ENCODE assay signal across 9 cellular contexts in genomic region chr11:34223021-34223813, GRCh38.
A peak's percentile ranks its signal among the peaks of the same experiment; 100 is the strongest.
DNase-seq lines count a peak whose midpoint lies in the region; ATAC-seq and TF ChIP-seq lines count a peak whose summit lies in the region.
"Had no signal": no experiment of that assay in that cellular context is flagged by ENCODE, and none has a peak within 500 bp of the region (broad histone marks: within the 10 kb centered on the region; RNA-seq: fewer than 3 reads in every experiment).

No MANE protein-coding gene starts in this region.

- ATAC-seq in HG03196 (IDR thresholded peaks at IDR 0.05; ENCODE audit: unreplicated experiment), result no peak
- no peak for ATAC-seq in GM18873 (IDR thresholded peaks at IDR 0.05; ENCODE audit: low FRiP score, unreplicated experiment)
- no peak for ATAC-seq in natural killer cell

- DNase-seq in AG04450 (ENCODE audit: low read depth, low spot score), result peak; percentile 55
- peak; percentile 73 for DNase-seq in LoVo (ENCODE audit: low spot score)
- DNase-seq in fibroblast of gingiva (ENCODE audit: low read depth), result peak; percentile 81
- peak; percentile 57 for DNase-seq in non-pigmented ciliary epithelial cell (ENCODE audit: low read depth)
- no peak for DNase-seq in natural killer cell
- no peak for DNase-seq in activated CD4-positive, alpha-beta T cell treated with anti-CD3 and anti-CD28 coated beads for 1 hour
- DNase-seq: NCI-H2171 treated with DMSO at 0.1 percent for 48 hours had no signal

- no peaks in the 10 kb centered on the region for H3K9me3 ChIP-seq in AG04450 (ENCODE audit: control insufficient read depth, insufficient read depth, low read length)

- CTCF ChIA-PET in AG04450 (lab: Charles Lee), result interaction anchor here (1.5 kb wide), 1 partner anchor 17 kb away, joined by 3 read pairs; no protein-coding TSS in a partner anchor

- H3K27me3 Mint-ChIP-seq in natural killer cell (ENCODE audit: low read depth in 2 of 2), result peaks cover 5 to 6% of the 10 kb centered on the region in 2 donors

- no peak overlapping the region for H3K4me3 ChIP-seq in AG04450 (ENCODE audit: low read depth, low read length)

- H3K4me1 Mint-ChIP-seq in natural killer cell, result no peaks in the 10 kb centered on the region

- H3K36me3 Mint-ChIP-seq in natural killer cell, result no peaks in the 10 kb centered on the region

- H3K27me3 ChIP-seq in AG04450 (ENCODE audit: control insufficient read depth, insufficient read depth, low read length), result peaks cover 3% of the 10 kb centered on the region

- no peak overlapping the region for H3K4me3 Mint-ChIP-seq in natural killer cell

- no peak overlapping the region for H3K27ac ChIP-seq in AG04450 (ENCODE audit: low read depth, low read length)

- intact Hi-C loops in natural killer cell (cut with micrococcal nuclease), result no loop called here

- no peaks in the 10 kb centered on the region for H3K9me3 Mint-ChIP-seq in natural killer cell

- no peak overlapping the region for H3K27ac Mint-ChIP-seq in natural killer cell

- POLR2A ChIA-PET in AG04450 (lab: Yijun Ruan, JAX), result no interaction called here

- TF ChIP-seq CTCF in AG04450 (IDR thresholded peaks at IDR 0.05; ENCODE audit: low read depth, low read length) (no peak), natural killer cell (IDR thresholded peaks at IDR 0.05) (no peak)

Comparison
In these comparisons a context has a peak if more than half of its experiments do, and no peak if none do; other contexts are left out.
1. DNase-seq: peak in AG04450 (single experiment), LoVo (single experiment), fibroblast of gingiva (single experiment) and non-pigmented ciliary epithelial cell (single experiment); none in natural killer cell (single experiment) and activated CD4-positive, alpha-beta T cell treated with anti-CD3 and anti-CD28 coated beads for 1 hour (single experiment).